In genomic region chr19:6095760-6096159, GRCh38 we compare ENCODE assay signal across 27 cellular contexts. TPM values are rescaled to one million over a fixed set of nuclear protein-coding genes. Genes with fewer than 3 reads are reported as not detected.
"Had no signal": no experiment of that assay in that cellular context is flagged by ENCODE, and none has a peak within 500 bp of the region (broad histone marks: within the 10 kb centered on the region; RNA-seq: fewer than 3 reads in every experiment).

No MANE protein-coding gene starts in this region.

- H3K27me3 Mint-ChIP-seq: activated CD4-positive, alpha-beta T cell treated with anti-CD3 and anti-CD28 coated beads for 36 hours; activated naive CD8-positive, alpha-beta T cell treated with anti-CD3 and anti-CD28 coated beads, Interleukin-2, amount 10 ng/mL, durations not matched to agents 7 days and 5 days; activated T-helper 17 cell treated with anti-CD3 and anti-CD28 coated beads, Interleukin-2, amount 50 U/mL, for 72 hours; central memory CD8-positive, alpha-beta T cell; progenitor cell of endocrine pancreas had no signal

- H3K27me3 ChIP-seq: colonic mucosa, gastrocnemius medialis, heart left ventricle, right atrium auricular region, tibial artery had no signal

- H3K27ac Mint-ChIP-seq: activated CD4-positive, alpha-beta T cell treated with anti-CD3 and anti-CD28 coated beads for 36 hours; activated naive CD8-positive, alpha-beta T cell treated with anti-CD3 and anti-CD28 coated beads, Interleukin-2, amount 10 ng/mL, durations not matched to agents 7 days and 5 days; activated T-helper 17 cell treated with anti-CD3 and anti-CD28 coated beads, Interleukin-2, amount 50 U/mL, for 72 hours; mesothelial cell of epicardium; nephron progenitor cell; progenitor cell of endocrine pancreas; T-helper 2 cell treated with Interferon-gamma antibody and Interleukin-4, amounts not matched to agents 5 μg/mL and 100 μg/mL, for 36 hours; WTC11 had no signal

- H3K36me3 Mint-ChIP-seq: activated naive CD8-positive, alpha-beta T cell treated with anti-CD3 and anti-CD28 coated beads, Interleukin-2, amount 10 ng/mL, durations not matched to agents 7 days and 5 days; brain; mesothelial cell of epicardium; WTC11 had no signal

- H3K4me1 ChIP-seq: colonic mucosa, gastrocnemius medialis had no signal

- H3K27ac ChIP-seq: colonic mucosa, gastrocnemius medialis, right atrium auricular region had no signal

- H3K36me3 ChIP-seq: colonic mucosa, gastrocnemius medialis, heart left ventricle, right atrium auricular region, tibial artery had no signal

- H3K9me3 ChIP-seq: colonic mucosa, gastrocnemius medialis, heart left ventricle, right atrium auricular region, tibial artery had no signal

- H3K4me3 Mint-ChIP-seq: activated CD4-positive, alpha-beta T cell treated with anti-CD3 and anti-CD28 coated beads for 36 hours; activated naive CD8-positive, alpha-beta T cell treated with anti-CD3 and anti-CD28 coated beads, Interleukin-2, amount 10 ng/mL, durations not matched to agents 7 days and 5 days; activated T-helper 17 cell treated with anti-CD3 and anti-CD28 coated beads, Interleukin-2, amount 50 U/mL, for 72 hours; central memory CD8-positive, alpha-beta T cell; mesothelial cell of epicardium; nephron progenitor cell; T-helper 2 cell treated with Interferon-gamma antibody and Interleukin-4, amounts not matched to agents 5 μg/mL and 100 μg/mL, for 36 hours; WTC11 had no signal

- H3K4me3 ChIP-seq: colonic mucosa, gastrocnemius medialis, heart left ventricle, right atrium auricular region, tibial artery had no signal

- H3K9me3 Mint-ChIP-seq: activated naive CD8-positive, alpha-beta T cell treated with anti-CD3 and anti-CD28 coated beads, Interleukin-2, amount 10 ng/mL, durations not matched to agents 7 days and 5 days; central memory CD8-positive, alpha-beta T cell; mesothelial cell of epicardium; nephron progenitor cell; WTC11 had no signal

- DNase-seq: activated CD4-positive, alpha-beta T cell treated with anti-CD3 and anti-CD28 coated beads for 36 hours; activated CD4-positive, alpha-beta T cell treated with anti-CD3 and anti-CD28 coated beads, Interleukin-2, amount 50 U/mL, for 48 hours; activated naive CD4-positive, alpha-beta T cell treated with Interleukin-2 at 50 U/mL for 16 hours; activated naive CD8-positive, alpha-beta T cell treated with anti-CD3 and anti-CD28 coated beads, Interleukin-2, amount 10 ng/mL, durations not matched to agents 7 days and 5 days; activated T-cell treated with anti-CD3 and anti-CD28 coated beads, Interleukin-2, amount 50 U/mL, for 1 hour; colonic mucosa; gastrocnemius medialis; kidney glomerular epithelial cell; nephron progenitor cell; nucleus accumbens; stimulated activated CD4-positive, alpha-beta T cell treated with anti-CD3 and anti-CD28 coated beads, Interleukin-2, amount 100 ng/mL, for 24 hours; stimulated activated naive CD4-positive, alpha-beta T cell treated with Interleukin-2 at 50 U/mL for 16 hours; substantia nigra had no signal

RNA-seq across cellular contexts. Expression of gene ACSBG2, which starts 39.7 kb away (rescaled TPM):
- total RNA-seq: activated CD4-positive, alpha-beta T cell treated with anti-CD3 and anti-CD28 coated beads for 36 hours; activated naive CD8-positive, alpha-beta T cell treated with anti-CD3 and anti-CD28 coated beads, Interleukin-2, amount 10 ng/mL, durations not matched to agents 7 days and 5 days; activated T-helper 17 cell treated with anti-CD3 and anti-CD28 coated beads, Interleukin-2, amount 50 U/mL, for 72 hours; colonic mucosa; epithelial cell of proximal tubule; gastrocnemius medialis; heart left ventricle; lower leg skin; mesothelial cell of epicardium; myocyte; progenitor cell of endocrine pancreas; right atrium auricular region; skeletal muscle tissue; WTC11 had no signal
- polyA plus RNA-seq: heart left ventricle had no signal
